1 cellular context compared by ENCODE assay signal in the genomic region with DNA sequence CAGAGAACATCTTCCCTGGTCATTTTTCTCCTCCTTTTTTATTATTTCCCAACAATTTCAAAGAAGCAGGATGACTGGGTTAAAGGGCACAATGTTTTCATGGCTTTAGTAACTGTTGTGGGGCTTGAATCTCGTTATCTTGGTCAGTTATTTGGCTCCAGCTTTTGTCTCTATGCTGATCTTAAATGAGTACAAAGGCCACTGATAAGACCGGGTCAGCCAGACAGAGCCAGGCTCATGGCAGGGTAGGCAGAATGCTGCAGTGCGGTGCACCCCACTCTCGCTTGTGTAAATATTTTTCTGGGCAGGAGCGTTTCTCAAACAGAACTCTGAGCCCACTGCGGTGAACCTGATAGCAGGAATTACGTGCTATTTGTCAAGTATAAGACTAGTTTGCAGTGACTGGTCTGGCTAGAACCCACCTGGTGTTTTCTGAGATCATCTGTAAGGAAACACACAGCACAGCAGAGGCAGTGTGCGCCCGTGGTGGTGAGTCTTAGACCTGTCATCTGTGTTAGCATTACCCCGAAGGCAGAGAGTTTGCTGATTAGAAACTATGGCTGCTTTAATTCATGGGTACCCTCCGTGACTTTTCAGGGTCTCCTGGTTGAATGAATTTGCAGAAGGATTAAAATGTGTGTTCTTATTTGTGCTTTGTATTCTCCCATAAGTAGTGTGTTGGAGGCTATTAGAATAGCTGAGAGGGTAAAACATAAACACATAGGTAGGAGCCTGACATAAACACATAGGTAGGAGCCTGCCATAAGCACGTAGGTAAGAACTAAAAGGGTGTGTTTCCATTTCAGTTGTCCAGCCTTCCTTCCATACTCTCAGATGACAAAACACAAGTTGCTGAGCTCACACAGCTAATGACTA.
TF ChIP-seq lines count a peak whose summit lies in the region.

No MANE protein-coding gene starts in this region.

TF ChIP-seq in endothelial cell of umbilical vein, 7 proteins besides CTCF, POLR2A, EP300 and RAD21 (continued from another document):
- TF ChIP-seq, protein P1, sequence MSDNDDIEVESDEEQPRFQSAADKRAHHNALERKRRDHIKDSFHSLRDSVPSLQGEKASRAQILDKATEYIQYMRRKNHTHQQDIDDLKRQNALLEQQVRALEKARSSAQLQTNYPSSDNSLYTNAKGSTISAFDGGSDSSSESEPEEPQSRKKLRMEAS (IDR thresholded peaks at IDR 0.05; ENCODE audit: insufficient read depth, insufficient read length): no peak
- TF ChIP-seq EZH2 (IDR thresholded peaks at IDR 0.05; ENCODE audit: borderline replicate concordance, low read depth, low read length, severe bottlenecking) (no peak), POLR2AphosphoS5 (IDR thresholded peaks at IDR 0.05; ENCODE audit: insufficient read depth, low read depth, low read length) (peak; percentile 44), JUN (IDR thresholded peaks at IDR 0.05; ENCODE audit: borderline replicate concordance, insufficient read depth, insufficient read length, low read depth) (no peak)
